10 cellular contexts compared by ENCODE assay signal in the genomic region with DNA sequence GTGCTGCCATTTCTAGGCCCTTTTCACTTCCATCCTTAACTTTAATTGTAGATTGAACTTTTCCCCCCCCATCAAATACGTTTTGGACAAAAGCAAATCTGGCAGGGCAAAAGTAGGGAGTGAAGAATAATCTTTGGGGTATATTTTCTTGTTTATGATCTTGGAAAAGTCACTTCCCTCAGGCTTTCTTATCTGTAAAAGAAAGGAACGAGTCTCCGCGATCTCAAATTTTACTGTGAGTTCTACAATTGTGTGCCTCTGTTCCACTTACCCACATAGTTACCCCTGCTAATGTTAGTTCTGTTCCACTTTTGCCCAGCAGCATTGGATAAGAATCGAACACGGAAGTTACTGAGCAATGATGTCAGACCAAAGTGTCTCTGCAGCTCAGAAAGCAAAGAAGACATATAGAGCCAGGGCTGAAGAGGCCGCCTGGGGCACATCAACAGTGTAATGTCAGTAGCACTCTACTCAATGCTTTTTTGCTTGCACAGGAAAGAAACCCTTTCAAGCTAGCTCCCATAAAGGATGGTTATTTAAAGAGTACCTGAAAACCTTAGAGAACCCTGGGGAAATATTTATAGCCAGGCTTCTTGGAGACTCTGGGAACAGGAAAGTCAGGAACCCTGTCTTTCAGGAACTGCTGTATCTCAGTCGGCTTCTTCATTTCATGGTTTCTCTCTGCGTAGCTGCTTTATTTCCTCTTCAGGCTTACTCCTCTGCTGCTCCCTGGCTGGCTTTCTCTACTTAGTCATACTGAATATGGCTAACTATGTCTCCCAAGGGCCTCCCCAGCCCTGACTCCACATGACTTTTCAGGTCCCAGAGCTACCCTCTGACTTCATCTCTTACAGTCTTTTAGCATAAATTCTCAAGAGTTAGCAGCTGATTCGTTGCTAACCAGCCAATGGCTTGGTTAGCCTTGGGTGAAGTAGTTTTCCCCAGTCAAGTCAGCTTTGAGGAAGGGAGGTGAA.
DNase-seq lines count a peak whose midpoint lies in the region; ATAC-seq, FAIRE-seq and TF ChIP-seq lines count a peak whose summit lies in the region.
"Had no signal": no experiment of that assay in that cellular context is flagged by ENCODE, and none has a peak within 500 bp of the region (broad histone marks: within the 10 kb centered on the region; RNA-seq: fewer than 3 reads in every experiment).

No MANE protein-coding gene starts in this region.

- TF ChIP-seq CTCF in heart left ventricle (IDR thresholded peaks at IDR 0.05), result peak in 1 of 12 donors; percentile 3

- intact Hi-C loops in heart left ventricle (cut with DNase I), result loop anchor here in 1 of 10 donors (2.0 kb wide), 1 partner anchor 21 kb away; no protein-coding TSS in a partner anchor

- no peaks in the 10 kb centered on the region for H3K4me1 ChIP-seq in heart left ventricle

- no peaks in the 10 kb centered on the region for H3K36me3 ChIP-seq in heart left ventricle

- no peaks in the 10 kb centered on the region for H3K27me3 ChIP-seq in heart left ventricle

- peak; percentile 67 for FAIRE-seq in GM12892 (lab: Jason Lieb, UNC)

- WGBS in heart left ventricle, 4 donors, result 69 to 78% (median 77%) methylated on average over 10 of the region's 10 CpGs

- TF ChIP-seq POLR2A in GM12892 (IDR thresholded peaks at IDR 0.05; ENCODE audit: low read depth, low read length), result no peak
- no peak for TF ChIP-seq POLR2A in heart left ventricle (IDR thresholded peaks at IDR 0.05)

- peak overlapping the region in 7 of 12 donors; percentile 29 to 52 (median 39) for H3K27ac ChIP-seq in heart left ventricle

- no peaks in the 10 kb centered on the region for H3K9me3 ChIP-seq in heart left ventricle

- DNase-seq in GM12892 (ENCODE audit: insufficient read length) (no peak), heart left ventricle (peak in 4 of 5 donors; percentile 27 to 71 (median 48)), hippocampal formation (lab: John Stamatoyannopoulos, UW) (no peak)
- DNase-seq in activated effector memory CD4-positive, alpha-beta T cell treated with anti-CD3 and anti-CD28 coated beads, Interleukin-2, amount 50 U/mL, for 16 hours, result no peak
- no peak for DNase-seq in stimulated activated CD4-positive, alpha-beta T cell treated with anti-CD3 and anti-CD28 coated beads, Interleukin-2, amount 100 ng/mL, for 24 hours
- no peak for DNase-seq in stimulated activated CD4-positive, alpha-beta T cell treated with anti-CD3 and anti-CD28 coated beads, Interleukin-12 subunit alpha, Interleukin-12 subunit beta, amount 100 ng/mL, for 4 hours
- DNase-seq: CD4-positive, alpha-beta memory T cell; nucleus accumbens had no signal

- peak overlapping the region in 3 of 12 donors; percentile 4 to 15 (median 8) for H3K4me3 ChIP-seq in heart left ventricle

- ATAC-seq in GM21529 (IDR thresholded peaks at IDR 0.05; ENCODE audit: unreplicated experiment), result peak; percentile 94
- peak; percentile 76 for ATAC-seq in HG03521 (IDR thresholded peaks at IDR 0.05; ENCODE audit: unreplicated experiment)
- ATAC-seq in heart left ventricle, result peak; percentile 61 to 99 (median 89)

Comparison
In these comparisons a context has a peak if more than half of its experiments do, and no peak if none do; other contexts are left out.
1. DNase-seq: peak in heart left ventricle (4 of 5); none in GM12892 (single experiment), activated effector memory CD4-positive, alpha-beta T cell treated with anti-CD3 and anti-CD28 coated beads, Interleukin-2, amount 50 U/mL, for 16 hours (single experiment), stimulated activated CD4-positive, alpha-beta T cell treated with anti-CD3 and anti-CD28 coated beads, Interleukin-2, amount 100 ng/mL, for 24 hours (0 of 2), stimulated activated CD4-positive, alpha-beta T cell treated with anti-CD3 and anti-CD28 coated beads, Interleukin-12 subunit alpha, Interleukin-12 subunit beta, amount 100 ng/mL, for 4 hours (single experiment) and hippocampal formation (0 of 2).
2. Peak in every context shown above with its lines, with median percentiles within 50 percentile points of each other: ATAC-seq.